Comparison of ENCODE assay signal across 8 cellular contexts in the genomic region with DNA sequence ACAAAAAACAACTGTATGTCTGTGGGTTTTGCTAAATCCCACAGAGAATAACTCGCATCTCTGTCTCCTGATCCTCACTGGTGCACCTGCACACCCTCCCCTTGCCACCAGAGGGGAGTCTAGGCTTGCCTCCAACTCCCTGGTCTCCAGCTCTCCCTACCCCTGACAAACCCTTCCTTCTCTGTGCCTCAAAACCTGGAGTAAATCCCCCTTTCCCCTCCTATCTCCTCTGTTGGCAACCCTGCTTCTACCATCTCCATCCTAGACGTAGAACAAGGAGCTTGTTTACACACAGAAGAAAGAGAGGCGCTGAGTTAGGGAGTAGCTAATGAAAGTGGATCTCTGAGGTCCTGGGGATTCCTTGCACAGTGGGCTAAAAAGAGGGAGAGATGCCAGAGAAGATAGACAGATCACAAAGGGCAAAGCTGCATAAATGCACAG. TPM values are rescaled to one million over a fixed set of nuclear protein-coding genes. Genes with fewer than 3 reads are reported as not detected.
DNase-seq lines count a peak whose midpoint lies in the region; TF ChIP-seq lines count a peak whose summit lies in the region.

No MANE protein-coding gene starts in this region.

- peaks cover 17% of the 10 kb centered on the region for H3K27me3 Mint-ChIP-seq in nephron progenitor cell (ENCODE audit: low read depth, poor library complexity)

- H3K27ac ChIP-seq in HL-60 (replicated peaks) = no peak overlapping the region
- H3K27ac ChIP-seq in esophagus squamous epithelium = peak overlapping the region in 2 of 4 donors; percentile 51 to 62
- H3K27ac ChIP-seq in vagina = no peak overlapping the region

- H3K9me3 ChIP-seq in esophagus squamous epithelium (no peaks in the 10 kb centered on the region), vagina (no peaks in the 10 kb centered on the region)

- TF ChIP-seq CTCF in GM12874 (IDR thresholded peaks at IDR 0.05; ENCODE audit: insufficient read depth, low read depth, low read length) = peak; percentile 95
- peak; percentile 94 for TF ChIP-seq CTCF in HL-60 (IDR thresholded peaks at IDR 0.05; ENCODE audit: insufficient read depth, low read length)
- peak; percentile 49 to 94 (median 88) for TF ChIP-seq CTCF in esophagus squamous epithelium (IDR thresholded peaks at IDR 0.05)
- peak; percentile 95 for TF ChIP-seq CTCF in nephron progenitor cell (IDR thresholded peaks at IDR 0.05)
- TF ChIP-seq CTCF in vagina (IDR thresholded peaks at IDR 0.05) = peak; percentile 35 to 73 (median 51)

- H3K4me1 ChIP-seq in esophagus squamous epithelium (peaks cover 10 to 49% (median 23%) of the 10 kb centered on the region in 3 donors), vagina (peaks cover 21% of the 10 kb centered on the region)

- H3K36me3 ChIP-seq in esophagus squamous epithelium (no peaks in the 10 kb centered on the region), vagina (no peaks in the 10 kb centered on the region)

- DNase-seq in A172 (ENCODE audit: low spot score) = peak; percentile 60
- DNase-seq in HL-60 (ENCODE audit: low read depth in 1 of 2, low spot score in 1 of 2) = peak in 1 of 2 experiments; percentile 74
- DNase-seq in NOMO-1 treated with dmso at 0.1 percent for 144 hours (lab: John Stamatoyannopoulos, UW; ENCODE audit: unreplicated experiment) = peak; percentile 74
- peak; percentile 53 for DNase-seq in activated T-cell treated with anti-CD3 and anti-CD28 coated beads for 24 hours (ENCODE audit: low read depth)
- DNase-seq in esophagus squamous epithelium (lab: John Stamatoyannopoulos, UW) = no peak
- peak; percentile 70 for DNase-seq in nephron progenitor cell
- no peak for DNase-seq in vagina (ENCODE audit: extremely low spot score in 2 of 2)

- no peak overlapping the region for H3K4me3 Mint-ChIP-seq in nephron progenitor cell

- no peaks in the 10 kb centered on the region for H3K9me3 Mint-ChIP-seq in nephron progenitor cell

- intact Hi-C loops in esophagus squamous epithelium (cut with DNase I) = loop anchor here (2.0 kb wide), 1 partner anchor 84 kb away; no protein-coding TSS in a partner anchor
- intact Hi-C loops in vagina (cut with DNase I) = loop anchor here (10.0 kb wide), 1 partner anchor 82 kb away; a partner anchor contains a TSS

- 31 to 43% methylated on average over 2 to 3 of the region's 3 CpGs for WGBS in esophagus squamous epithelium, 2 donors

- H3K4me1 Mint-ChIP-seq in nephron progenitor cell = peaks cover 20% of the 10 kb centered on the region

- TF ChIP-seq POLR2A in esophagus squamous epithelium (IDR thresholded peaks at IDR 0.05) = no peak
- no peak for TF ChIP-seq POLR2A in vagina (IDR thresholded peaks at IDR 0.05)

- H3K27ac Mint-ChIP-seq in nephron progenitor cell = no peak overlapping the region

- H3K36me3 Mint-ChIP-seq in nephron progenitor cell (ENCODE audit: low read depth) = no peaks in the 10 kb centered on the region

- H3K4me3 ChIP-seq in HL-60 (replicated peaks; ENCODE audit: insufficient read depth, low read length) (no peak overlapping the region), esophagus squamous epithelium (no peak overlapping the region), vagina (no peak overlapping the region)

- H3K27me3 ChIP-seq in HL-60 (ENCODE audit: insufficient read depth, poor library complexity, severe bottlenecking) (no peaks in the 10 kb centered on the region), esophagus squamous epithelium (no peaks in the 10 kb centered on the region), vagina (no peaks in the 10 kb centered on the region)

RNA-seq across cellular contexts. Expression of a gene that starts 6.0 kb away (rescaled TPM):
- 1.4 and 2.9 TPM in 2 replicates for total RNA-seq in A172 (2014; rRNA removed; shearing (Covaris generic))
- total RNA-seq in esophagus squamous epithelium = 1 to 10 TPM; 2.1 to 6.7 (median 2.9) TPM
- 2.9 TPM for total RNA-seq in vagina

RNA-seq across cellular contexts. Expression of a gene that starts 13.3 kb away (rescaled TPM):
- 37.3 and 42.0 TPM in 2 replicates for total RNA-seq in A172 (2014; rRNA removed; shearing (Covaris generic))
- total RNA-seq in esophagus squamous epithelium = 1 to 10 TPM in 3 of 4 donors, under 1 TPM in 1; 0.87 to 5.3 (median 3.1) TPM
- total RNA-seq in vagina = 14.5 TPM

RNA-seq across cellular contexts. Expression of a gene that starts 13.6 kb away (rescaled TPM):
- 56.2 and 57.3 TPM in 2 replicates for total RNA-seq in A172 (2014; rRNA removed; shearing (Covaris generic))
- total RNA-seq in esophagus squamous epithelium (10 to 100 TPM; 24.4 to 40.6 (median 30.5) TPM), vagina (54.3 TPM)

RNA-seq across cellular contexts. Expression of a gene that starts 16.0 kb away (rescaled TPM):
- total RNA-seq in A172 (2014; rRNA removed; shearing (Covaris generic)) = 154 and 178 TPM in 2 replicates
- total RNA-seq in esophagus squamous epithelium (100 to 1,000 TPM in 1 of 4 donors, 10 to 100 TPM in 3; 71.8 to 138 (median 86.7) TPM), vagina (161 TPM)

RNA-seq across cellular contexts. Expression of a gene that starts 25.8 kb away (rescaled TPM):
- 9.0 and 11.2 TPM in 2 replicates for total RNA-seq in A172 (2014; rRNA removed; shearing (Covaris generic))
- total RNA-seq in esophagus squamous epithelium = 10 to 100 TPM in 3 of 4 donors, 1 to 10 TPM in 1; 9.3 to 20.2 (median 13.1) TPM
- total RNA-seq in vagina = 18.2 TPM

Comparison
In these comparisons a context has a peak if more than half of its experiments do, and no peak if none do; other contexts are left out.
1. DNase-seq: peak in A172 (single experiment), NOMO-1 treated with dmso at 0.1 percent for 144 hours (single experiment), activated T-cell treated with anti-CD3 and anti-CD28 coated beads for 24 hours (single experiment) and nephron progenitor cell (single experiment); none in esophagus squamous epithelium (single experiment) and vagina (0 of 2).
2. Peak in every context shown above with its lines, with median percentiles within 50 percentile points of each other: CTCF ChIP-seq.